8 cellular contexts compared by ENCODE assay signal in genomic region chr4:87521757-87522374, GRCh38. TPM values are rescaled to one million over a fixed set of nuclear protein-coding genes. Genes with fewer than 3 reads are reported as not detected.
A peak's percentile ranks its signal among the peaks of the same experiment; 100 is the strongest.
DNase-seq lines count a peak whose midpoint lies in the region; ATAC-seq and TF ChIP-seq lines count a peak whose summit lies in the region.

No MANE protein-coding gene starts in this region.

- intact Hi-C loops in Right ventricle myocardium superior (cut with DNase I) = no loop called here
- intact Hi-C loops in Right ventricle myocardium inferior (cut with DNase I) = no loop called here
- intact Hi-C loops in PC-3 (cut with micrococcal nuclease) = no loop called here
- intact Hi-C loops in left ventricle myocardium inferior (cut with micrococcal nuclease) = no loop called here

- H4K20me1 ChIP-seq in PC-3 (ENCODE audit: low read length) = no peaks in the 10 kb centered on the region

- H3F3A ChIP-seq in PC-3 (ENCODE audit: low read length, unreplicated experiment) = no peaks in the 10 kb centered on the region

- H3K79me2 ChIP-seq in PC-3 (ENCODE audit: low read length) = no peaks in the 10 kb centered on the region

- POLR2A ChIA-PET in PC-3 (lab: Charles Lee; ENCODE audit: unreplicated experiment) = no interaction called here

- H3K27ac ChIP-seq in PC-3 (ENCODE audit: low read length) (peak overlapping the region; percentile 70), left ventricle myocardium inferior (replicated peaks) (peak overlapping the region; percentile 93)

- peaks cover 14% of the 10 kb centered on the region for H3K4me1 ChIP-seq in PC-3 (ENCODE audit: insufficient read depth, low read length)
- peaks cover 94% of the 10 kb centered on the region for H3K4me1 ChIP-seq in left ventricle myocardium inferior

- TF ChIP-seq CTCF in PC-3 (conservative IDR thresholded peaks at IDR 0.05; ENCODE audit: low read depth, low read length) (no peak), left ventricle myocardium inferior (IDR thresholded peaks at IDR 0.05; ENCODE audit: borderline replicate concordance) (no peak)

- no peak overlapping the region for H3K9ac ChIP-seq in PC-3 (ENCODE audit: low read length)

- H3K4me3 ChIP-seq in PC-3 (ENCODE audit: low read length) (no peak overlapping the region), left ventricle myocardium inferior (peak overlapping the region; percentile 38)

- H3K9me3 ChIP-seq in PC-3 (ENCODE audit: low read length) (no peaks in the 10 kb centered on the region), left ventricle myocardium inferior (replicated peaks) (peaks cover 11% of the 10 kb centered on the region)

- H3K4me2 ChIP-seq in PC-3 (ENCODE audit: low read length) = peak overlapping the region; percentile 64

- H2AFZ ChIP-seq in PC-3 (ENCODE audit: low read length) = no peak overlapping the region

- DNase-seq in Right ventricle myocardium superior (no peak), Right ventricle myocardium inferior (ENCODE audit: missing footprints) (no peak), PC-3 (peak; percentile 89), left ventricle myocardium inferior (no peak), NCI-H1694 treated with DMSO at 0.1 percent for 48 hours (lab: John Stamatoyannopoulos, UW) (no peak), dermis blood vessel endothelial cell (no peak)

- no peaks in the 10 kb centered on the region for H3K36me3 ChIP-seq in PC-3 (ENCODE audit: low read depth, low read length)
- peaks cover 27% of the 10 kb centered on the region for H3K36me3 ChIP-seq in left ventricle myocardium inferior

- H3K9me2 ChIP-seq in PC-3 (replicated peaks; ENCODE audit: low read length) = no peaks in the 10 kb centered on the region

- H3K27me3 ChIP-seq in PC-3 (ENCODE audit: low read length) = no peaks in the 10 kb centered on the region
- H3K27me3 ChIP-seq in left ventricle myocardium inferior (ENCODE audit: low read depth) = no peaks in the 10 kb centered on the region

- BruUV-seq in PC-3 (replicated peaks; lab: Mats Ljungman, UMichigan) = no TSS peak

- CTCF ChIA-PET in PC-3 (lab: Charles Lee) = no interaction called here

- ATAC-seq in Right ventricle myocardium superior (ENCODE audit: poor library complexity) (peak; percentile 8), Right ventricle myocardium inferior (no peak), PC-3 (peak; percentile 97), HG02870 (IDR thresholded peaks at IDR 0.05; ENCODE audit: unreplicated experiment) (no peak), GM21717 (IDR thresholded peaks at IDR 0.05; ENCODE audit: unreplicated experiment) (no peak)

RNA-seq across cellular contexts. Expression of gene SPARCL1, which starts 7.3 kb away (rescaled TPM):
- 361 TPM for total RNA-seq in Right ventricle myocardium superior
- total RNA-seq in Right ventricle myocardium inferior = 500 TPM
- not detected in 2 replicates for total RNA-seq in PC-3 (2014; rRNA removed)
- 292 TPM for total RNA-seq in left ventricle myocardium inferior
- 158 and 779 TPM in 2 replicates for total RNA-seq in dermis blood vessel endothelial cell

Comparison
In these comparisons a context has a peak if more than half of its experiments do, and no peak if none do; other contexts are left out.
1. ATAC-seq: peak in Right ventricle myocardium superior (single experiment) and PC-3 (single experiment); none in Right ventricle myocardium inferior (single experiment), HG02870 (single experiment) and GM21717 (single experiment).
2. RNA of gene SPARCL1, which starts 7.3 kb away (total RNA-seq): 158 to 779 TPM in dermis blood vessel endothelial cell, 500 TPM in Right ventricle myocardium inferior (single experiment), 361 TPM in Right ventricle myocardium superior (single experiment) and 292 TPM in left ventricle myocardium inferior (single experiment); not detected in PC-3; every median in the first group is over 100 times any median in the second.